40 cellular contexts compared by ENCODE assay signal in genomic region chr15:80132382-80132781, GRCh38.
"Had no signal": no experiment of that assay in that cellular context is flagged by ENCODE, and none has a peak within 500 bp of the region (broad histone marks: within the 10 kb centered on the region; RNA-seq: fewer than 3 reads in every experiment).

No MANE protein-coding gene starts in this region.

- H3K27ac Mint-ChIP-seq: activated naive CD4-positive, alpha-beta T cell treated with anti-CD3 and anti-CD28 coated beads for 36 hours; activated naive CD4-positive, alpha-beta T cell treated with anti-CD3 and anti-CD28 coated beads, Interleukin-2, amount 10 ng/mL, durations not matched to agents 7 days and 5 days; activated naive CD4-positive, alpha-beta T cell treated with anti-CD3 and anti-CD28 coated beads, Interleukin-2, amount 50 U/mL, for 24 hours; activated naive CD4-positive, alpha-beta T cell treated with anti-CD3 and anti-CD28 coated beads, Interleukin-2, amount 50 U/mL, for 72 hours; activated naive CD8-positive, alpha-beta T cell; activated naive CD8-positive, alpha-beta T cell treated with anti-CD3 and anti-CD28 coated beads for 36 hours; activated naive CD8-positive, alpha-beta T cell treated with anti-CD3 and anti-CD28 coated beads, Interleukin-2, amount 10 ng/mL, durations not matched to agents 7 days and 5 days; activated naive CD8-positive, alpha-beta T cell treated with anti-CD3 and anti-CD28 coated beads, Interleukin-2, amount 50 U/mL, for 24 hours; activated T-cell treated with anti-CD3 and anti-CD28 coated beads, Interleukin-2, amount 50 U/mL, for 24 hours; activated T-helper 1 cell treated with anti-CD3 and anti-CD28 coated beads, Interleukin-12 subunit alpha, Interleukin-12 subunit beta, Interleukin-2, Interleukin-4 antibody, amounts not matched to agents 30 ng/mL and 10 ng/mL and 1 ng/mL, durations not matched to agents 14 hours and 24 hours and 36 hours; activated T-helper 17 cell treated with anti-CD3 and anti-CD28 coated beads, Interleukin-2, amount 50 U/mL, for 72 hours; activated T-helper 2 cell treated with anti-CD3 and anti-CD28 coated beads, Interferon-gamma antibody, Interleukin-2, Interleukin-4, amounts not matched to agents 10 μg/mL and 5 μg/mL and 100 μg/mL, durations not matched to agents 14 hours and 24 hours and 36 hours had no signal

- H3K4me1 ChIP-seq: adrenal gland, ascending aorta, body of pancreas, breast epithelium had no signal

- H3K4me1 Mint-ChIP-seq: activated naive CD4-positive, alpha-beta T cell treated with anti-CD3 and anti-CD28 coated beads, Interleukin-2, amount 10 ng/mL, durations not matched to agents 7 days and 5 days; activated naive CD8-positive, alpha-beta T cell treated with anti-CD3 and anti-CD28 coated beads, Interleukin-2, amount 50 U/mL, for 24 hours; activated T-helper 17 cell treated with anti-CD3 and anti-CD28 coated beads, Interleukin-2, amount 50 U/mL, for 72 hours had no signal

- H3K36me3 Mint-ChIP-seq: activated naive CD4-positive, alpha-beta T cell treated with anti-CD3 and anti-CD28 coated beads, Interleukin-2, amount 50 U/mL, for 72 hours had no signal

- FAIRE-seq: astrocyte, bronchial epithelial cell had no signal

- ATAC-seq: activated naive CD4-positive, alpha-beta T cell treated with anti-CD3 and anti-CD28 coated beads, Interleukin-2, amount 50 U/mL, for 72 hours; activated naive CD8-positive, alpha-beta T cell treated with anti-CD3 and anti-CD28 coated beads, Interleukin-2, amount 50 U/mL, for 24 hours; activated T-cell treated with anti-CD3 and anti-CD28 coated beads, Interleukin-2, amount 50 U/mL, for 4 hours; activated T-cell treated with anti-CD3 and anti-CD28 coated beads, Interleukin-2, amount 50 U/mL, for 72 hours; activated T-helper 17 cell treated with anti-CD3 and anti-CD28 coated beads, Interleukin-2, amount 50 U/mL, for 72 hours; body of pancreas had no signal

- DNase-seq: activated effector memory CD4-positive, alpha-beta T cell treated with anti-CD3 and anti-CD28 coated beads, Interleukin-2, amount 50 U/mL, for 16 hours; activated effector memory CD4-positive, alpha-beta T cell treated with Interleukin-2 at 50 U/mL for 16 hours; activated gamma-delta T cell; activated gamma-delta T cell treated with Interleukin-2 at 50 U/mL for 16 hours; activated naive CD4-positive, alpha-beta T cell; activated naive CD4-positive, alpha-beta T cell treated with anti-CD3 and anti-CD28 coated beads for 36 hours; activated naive CD4-positive, alpha-beta T cell treated with anti-CD3 and anti-CD28 coated beads, Interleukin-2, amount 10 ng/mL, durations not matched to agents 7 days and 5 days; activated naive CD4-positive, alpha-beta T cell treated with anti-CD3 and anti-CD28 coated beads, Interleukin-2, amount 50 U/mL, for 16 hours; activated naive CD4-positive, alpha-beta T cell treated with Interleukin-2 at 50 U/mL for 16 hours; activated naive CD8-positive, alpha-beta T cell treated with anti-CD3 and anti-CD28 coated beads for 36 hours; activated naive CD8-positive, alpha-beta T cell treated with anti-CD3 and anti-CD28 coated beads, Interleukin-2, amount 10 ng/mL, durations not matched to agents 7 days and 5 days; activated naive CD8-positive, alpha-beta T cell treated with anti-CD3 and anti-CD28 coated beads, Interleukin-2, amount 50 U/mL, for 24 hours; activated T-cell treated with anti-CD3 and anti-CD28 coated beads for 4 hours; activated T-cell treated with anti-CD3 and anti-CD28 coated beads, Interleukin-2, amount 50 U/mL, for 1 hour; activated T-cell treated with anti-CD3 and anti-CD28 coated beads, Interleukin-2, amount 50 U/mL, for 24 hours; activated T-cell treated with anti-CD3 and anti-CD28 coated beads, Interleukin-2, amount 50 U/mL, for 4 hours; activated T-cell treated with anti-CD3 and anti-CD28 coated beads, Interleukin-2, amount 50 U/mL, for 48 hours; activated T-cell treated with anti-CD3 and anti-CD28 coated beads, Interleukin-2, amount 50 U/mL, for 72 hours; adrenal gland; amniotic stem cell; amygdala; aorta; body of pancreas; brain microvascular endothelial cell; caudate nucleus; central memory CD4-positive, alpha-beta T cell; cerebellar nuclear complex had no signal

- H3K4me3 ChIP-seq: adrenal gland, ascending aorta, body of pancreas, breast epithelium, cardiac muscle cell had no signal

- H3K27me3 Mint-ChIP-seq: activated naive CD4-positive, alpha-beta T cell treated with anti-CD3 and anti-CD28 coated beads, Interleukin-2, amount 10 ng/mL, durations not matched to agents 7 days and 5 days; activated naive CD4-positive, alpha-beta T cell treated with anti-CD3 and anti-CD28 coated beads, Interleukin-2, amount 50 U/mL, for 24 hours; activated naive CD8-positive, alpha-beta T cell; activated naive CD8-positive, alpha-beta T cell treated with anti-CD3 and anti-CD28 coated beads for 36 hours; activated naive CD8-positive, alpha-beta T cell treated with anti-CD3 and anti-CD28 coated beads, Interleukin-2, amount 10 ng/mL, durations not matched to agents 7 days and 5 days; activated naive CD8-positive, alpha-beta T cell treated with anti-CD3 and anti-CD28 coated beads, Interleukin-2, amount 50 U/mL, for 24 hours; activated T-cell treated with anti-CD3 and anti-CD28 coated beads, Interleukin-2, amount 50 U/mL, for 24 hours; activated T-helper 17 cell treated with anti-CD3 and anti-CD28 coated beads, Interleukin-2, amount 50 U/mL, for 72 hours; brain; central memory CD8-positive, alpha-beta T cell had no signal

- H3K9me3 ChIP-seq: adrenal gland, ascending aorta, body of pancreas, breast epithelium had no signal

- H3K27ac ChIP-seq: adrenal gland, ascending aorta, body of pancreas, brain microvascular endothelial cell, breast epithelium, cardiac muscle cell had no signal

- H3K4me3 Mint-ChIP-seq: activated naive CD4-positive, alpha-beta T cell treated with anti-CD3 and anti-CD28 coated beads for 36 hours; activated naive CD4-positive, alpha-beta T cell treated with anti-CD3 and anti-CD28 coated beads, Interleukin-2, amount 10 ng/mL, durations not matched to agents 7 days and 5 days; activated naive CD4-positive, alpha-beta T cell treated with anti-CD3 and anti-CD28 coated beads, Interleukin-2, amount 50 U/mL, for 24 hours; activated naive CD8-positive, alpha-beta T cell; activated naive CD8-positive, alpha-beta T cell treated with anti-CD3 and anti-CD28 coated beads for 36 hours; activated naive CD8-positive, alpha-beta T cell treated with anti-CD3 and anti-CD28 coated beads, Interleukin-2, amount 10 ng/mL, durations not matched to agents 7 days and 5 days; activated naive CD8-positive, alpha-beta T cell treated with anti-CD3 and anti-CD28 coated beads, Interleukin-2, amount 50 U/mL, for 24 hours; activated T-cell treated with anti-CD3 and anti-CD28 coated beads, Interleukin-2, amount 50 U/mL, for 24 hours; activated T-cell treated with anti-CD3 and anti-CD28 coated beads, Interleukin-2, amount 50 U/mL, for 4 hours; activated T-cell treated with anti-CD3 and anti-CD28 coated beads, Interleukin-2, amount 50 U/mL, for 72 hours; activated T-helper 1 cell treated with anti-CD3 and anti-CD28 coated beads, Interleukin-12 subunit alpha, Interleukin-12 subunit beta, Interleukin-2, Interleukin-4 antibody, amounts not matched to agents 30 ng/mL and 10 ng/mL and 1 ng/mL, durations not matched to agents 14 hours and 24 hours and 36 hours; activated T-helper 17 cell treated with anti-CD3 and anti-CD28 coated beads, Interleukin-2, amount 50 U/mL, for 72 hours; brain; central memory CD8-positive, alpha-beta T cell had no signal

- H3K27me3 ChIP-seq: adrenal gland, ascending aorta, body of pancreas, brain microvascular endothelial cell, breast epithelium, cardiac muscle cell had no signal

- H3K9me3 Mint-ChIP-seq: activated naive CD4-positive, alpha-beta T cell treated with anti-CD3 and anti-CD28 coated beads for 36 hours; activated naive CD4-positive, alpha-beta T cell treated with anti-CD3 and anti-CD28 coated beads, Interleukin-2, amount 10 ng/mL, durations not matched to agents 7 days and 5 days; activated naive CD4-positive, alpha-beta T cell treated with anti-CD3 and anti-CD28 coated beads, Interleukin-2, amount 50 U/mL, for 24 hours; activated naive CD4-positive, alpha-beta T cell treated with anti-CD3 and anti-CD28 coated beads, Interleukin-2, amount 50 U/mL, for 72 hours; activated naive CD8-positive, alpha-beta T cell treated with anti-CD3 and anti-CD28 coated beads for 36 hours; activated naive CD8-positive, alpha-beta T cell treated with anti-CD3 and anti-CD28 coated beads, Interleukin-2, amount 10 ng/mL, durations not matched to agents 7 days and 5 days; activated naive CD8-positive, alpha-beta T cell treated with anti-CD3 and anti-CD28 coated beads, Interleukin-2, amount 50 U/mL, for 24 hours; activated T-cell treated with anti-CD3 and anti-CD28 coated beads, Interleukin-2, amount 50 U/mL, for 24 hours; activated T-cell treated with anti-CD3 and anti-CD28 coated beads, Interleukin-2, amount 50 U/mL, for 4 hours; activated T-cell treated with anti-CD3 and anti-CD28 coated beads, Interleukin-2, amount 50 U/mL, for 72 hours; activated T-helper 1 cell treated with anti-CD3 and anti-CD28 coated beads, Interleukin-12 subunit alpha, Interleukin-12 subunit beta, Interleukin-2, Interleukin-4 antibody, amounts not matched to agents 30 ng/mL and 10 ng/mL and 1 ng/mL, durations not matched to agents 14 hours and 24 hours and 36 hours; activated T-helper 17 cell treated with anti-CD3 and anti-CD28 coated beads, Interleukin-2, amount 50 U/mL, for 72 hours; activated T-helper 2 cell treated with anti-CD3 and anti-CD28 coated beads, Interferon-gamma antibody, Interleukin-2, Interleukin-4, amounts not matched to agents 10 μg/mL and 5 μg/mL and 100 μg/mL, durations not matched to agents 14 hours and 24 hours and 36 hours; brain; central memory CD8-positive, alpha-beta T cell had no signal
